10 cellular contexts compared by ENCODE assay signal in genomic region chr3:135229018-135229495, GRCh38.
DNase-seq lines count a peak whose midpoint lies in the region; ATAC-seq, FAIRE-seq and TF ChIP-seq lines count a peak whose summit lies in the region.
"Had no signal": no experiment of that assay in that cellular context is flagged by ENCODE, and none has a peak within 500 bp of the region (broad histone marks: within the 10 kb centered on the region; RNA-seq: fewer than 3 reads in every experiment).

No MANE protein-coding gene starts in this region.

- POLR2A ChIA-PET in HepG2 (lab: Yijun Ruan, JAX): no interaction called here

- no peaks in the 10 kb centered on the region for H4K20me1 ChIP-seq in HepG2 (ENCODE audit: insufficient read depth, low read length)
- H4K20me1 ChIP-seq in MM.1S (ENCODE audit: insufficient read depth, low read length): no peaks in the 10 kb centered on the region

- DNase-seq in D721Med (ENCODE audit: insufficient read length, low spot score): no peak
- peak; percentile 100 for DNase-seq in NCI-H146 treated with DMSO at 0.1 percent for 48 hours (lab: John Stamatoyannopoulos, UW; ENCODE audit: unreplicated experiment)
- peak; percentile 67 for DNase-seq in NOMO-1 treated with dmso at 0.1 percent for 144 hours (lab: John Stamatoyannopoulos, UW; ENCODE audit: unreplicated experiment)
- DNase-seq in HepG2 (ENCODE audit: low spot score): no peak
- no peak for DNase-seq in glomerular visceral epithelial cell (ENCODE audit: extremely low spot score)
- no peak for DNase-seq in MM.1S
- DNase-seq in HCEC 1CT: no peak
- DNase-seq: T-helper 17 cell had no signal

- in situ Hi-C loops in HepG2 (cut with HindIII; ENCODE audit: extremely low pct_ligation_motif_present, low pct_unique_long_range_greater_than_20kb): no loop called here

- CTCF ChIA-PET in HepG2 (lab: Yijun Ruan, JAX; ENCODE audit: low intra/inter-chr PET ratio, low total read pairs): no interaction called here

- TF ChIP-seq EP300 in HepG2 (IDR thresholded peaks at IDR 0.05; ENCODE audit: low read depth in 2 of 2, low read length in 2 of 2) (no peak), HepG2 (CRISPR knock-in tag; IDR thresholded peaks at IDR 0.05; ENCODE audit: borderline replicate concordance) (no peak)

- FAIRE-seq in D721Med (lab: Jason Lieb, UNC) (no peak), HepG2 (lab: Jason Lieb, UNC) (no peak)

- H3K9me3 ChIP-seq in HepG2 (ENCODE audit: low read length): no peaks in the 10 kb centered on the region
- no peaks in the 10 kb centered on the region for H3K9me3 ChIP-seq in MM.1S (replicated peaks; ENCODE audit: insufficient read depth, low read length)
- H3K9me3 ChIP-seq: neutrophil had no signal

- ATAC-seq in HepG2 (peak; percentile 58; the same call in 2 of the 3 replicates), HG03439 (IDR thresholded peaks at IDR 0.05; ENCODE audit: unreplicated experiment) (no peak)
- ATAC-seq: T-helper 17 cell had no signal

- H3K27me3 ChIP-seq in HepG2 (ENCODE audit: control insufficient read depth in 1 of 2, insufficient read depth in 2 of 2, low read length in 2 of 2) (no peaks in the 10 kb centered on the region), MM.1S (replicated peaks; ENCODE audit: insufficient read depth, low read length) (no peaks in the 10 kb centered on the region)
- H3K27me3 ChIP-seq: neutrophil had no signal

- H3K4me1 ChIP-seq in HepG2 (ENCODE audit: insufficient read depth, low read length) (no peaks in the 10 kb centered on the region), MM.1S (ENCODE audit: low read length) (no peaks in the 10 kb centered on the region)

- TF ChIP-seq RAD21 in HepG2 (CRISPR knock-in tag; IDR thresholded peaks at IDR 0.05): no peak

- no peak overlapping the region for H3K4me3 ChIP-seq in HepG2 (replicated peaks in 1 of 3; ENCODE audit: insufficient read depth in 1 of 3, low read depth in 2 of 3, low read length in 3 of 3)
- no peak overlapping the region for H3K4me3 ChIP-seq in MM.1S (ENCODE audit: low read length)

- H3K9ac ChIP-seq in HepG2 (ENCODE audit: insufficient read depth, low read depth, low read length) (no peak overlapping the region), MM.1S (ENCODE audit: low read length) (no peak overlapping the region)

- H3K4me2 ChIP-seq in HepG2 (ENCODE audit: low read depth, low read length) (no peak overlapping the region), MM.1S (ENCODE audit: low read depth, low read length) (no peak overlapping the region)

- TF ChIP-seq CTCF in D721Med (IDR thresholded peaks at IDR 0.05; ENCODE audit: insufficient read depth, missing control alignments) (peak; percentile 6), HepG2 (CRISPR knock-in tag; IDR thresholded peaks at IDR 0.05) (no peak), MM.1S (IDR thresholded peaks at IDR 0.05; ENCODE audit: low read length) (no peak)

- intact Hi-C loops in HepG2 (cut with micrococcal nuclease; ENCODE audit: unreplicated experiment): no loop called here

- WGBS in HepG2 (ENCODE audit: low lambda C conversion rate): 13% methylated on average over 4 of the region's 5 CpGs

- H3K36me3 ChIP-seq in HepG2 (replicated peaks in 1 of 2; ENCODE audit: control insufficient read depth in 1 of 2, insufficient read depth in 2 of 2, low read length in 2 of 2) (no peaks in the 10 kb centered on the region), MM.1S (replicated peaks; ENCODE audit: insufficient read depth, low read length) (no peaks in the 10 kb centered on the region)
- H3K36me3 ChIP-seq: neutrophil had no signal

- no peak for TF ChIP-seq POLR2A in HepG2 (IDR thresholded peaks at IDR 0.05; ENCODE audit: insufficient read depth in 1 of 2, low read depth in 2 of 2, low read length in 2 of 2)

- H3K27ac ChIP-seq in HepG2 (ENCODE audit: extremely low read length, insufficient read depth, low read length) (no peak overlapping the region), MM.1S (ENCODE audit: low read length) (no peak overlapping the region)

- H3F3A ChIP-seq in MM.1S (ENCODE audit: insufficient read depth, low read length): no peaks in the 10 kb centered on the region

- H2AFZ ChIP-seq in HepG2 (ENCODE audit: low read length) (no peak overlapping the region), MM.1S (ENCODE audit: low read length) (no peak overlapping the region)

- H3K79me2 ChIP-seq in HepG2 (ENCODE audit: insufficient read depth, low read length) (no peaks in the 10 kb centered on the region), MM.1S (ENCODE audit: low read length) (no peaks in the 10 kb centered on the region)

- no peaks in the 10 kb centered on the region for H3K9me2 ChIP-seq in MM.1S (replicated peaks; ENCODE audit: insufficient read depth, low read length)

- BruUV-seq in HepG2 (replicated peaks; lab: Mats Ljungman, UMichigan): no TSS peak

TF ChIP-seq in HepG2, 621 proteins besides CTCF, POLR2A, EP300 and RAD21:
- no peak for TF ChIP-seq ZNF10 (CRISPR knock-in tag; IDR thresholded peaks at IDR 0.05; ENCODE audit: borderline replicate concordance, low read depth)
- TF ChIP-seq TSC22D2 (CRISPR knock-in tag; IDR thresholded peaks at IDR 0.05; ENCODE audit: borderline replicate concordance): no peak
- TF ChIP-seq PHF20 (CRISPR knock-in tag; IDR thresholded peaks at IDR 0.05): no peak
- no peak for TF ChIP-seq ZNF24 (IDR thresholded peaks at IDR 0.05)
- TF ChIP-seq ZNF446 (CRISPR knock-in tag; IDR thresholded peaks at IDR 0.05): no peak
- TF ChIP-seq NFE2 (CRISPR knock-in tag; IDR thresholded peaks at IDR 0.05): no peak
- TF ChIP-seq TERF1 (CRISPR knock-in tag; IDR thresholded peaks at IDR 0.05): no peak
- TF ChIP-seq HMGXB4 (CRISPR knock-in tag; IDR thresholded peaks at IDR 0.05; ENCODE audit: borderline replicate concordance in 1 of 2, low read depth in 1 of 2): no peak
- no peak for TF ChIP-seq TFDP1 (CRISPR knock-in tag; IDR thresholded peaks at IDR 0.05; ENCODE audit: borderline replicate concordance)
- TF ChIP-seq JUND (CRISPR knock-in tag; IDR thresholded peaks at IDR 0.05): no peak
- TF ChIP-seq SNRNP70 (IDR thresholded peaks at IDR 0.05; ENCODE audit: low read depth, low read length): no peak
- no peak for TF ChIP-seq YY1 (IDR thresholded peaks at IDR 0.05; ENCODE audit: insufficient read depth, insufficient replicate concordance, low read depth, low read length)
- no peak for TF ChIP-seq KMT2A (CRISPR knock-in tag; IDR thresholded peaks at IDR 0.05)

Comparison
In these comparisons a context has a peak if more than half of its experiments do, and no peak if none do; other contexts are left out.
1. DNase-seq: peak in NCI-H146 treated with DMSO at 0.1 percent for 48 hours (single experiment) and NOMO-1 treated with dmso at 0.1 percent for 144 hours (single experiment); none in D721Med (single experiment), HepG2 (single experiment), glomerular visceral epithelial cell (single experiment), MM.1S (single experiment) and HCEC 1CT (single experiment).